ENCODE assay signal across 8 cellular contexts in the genomic region with DNA sequence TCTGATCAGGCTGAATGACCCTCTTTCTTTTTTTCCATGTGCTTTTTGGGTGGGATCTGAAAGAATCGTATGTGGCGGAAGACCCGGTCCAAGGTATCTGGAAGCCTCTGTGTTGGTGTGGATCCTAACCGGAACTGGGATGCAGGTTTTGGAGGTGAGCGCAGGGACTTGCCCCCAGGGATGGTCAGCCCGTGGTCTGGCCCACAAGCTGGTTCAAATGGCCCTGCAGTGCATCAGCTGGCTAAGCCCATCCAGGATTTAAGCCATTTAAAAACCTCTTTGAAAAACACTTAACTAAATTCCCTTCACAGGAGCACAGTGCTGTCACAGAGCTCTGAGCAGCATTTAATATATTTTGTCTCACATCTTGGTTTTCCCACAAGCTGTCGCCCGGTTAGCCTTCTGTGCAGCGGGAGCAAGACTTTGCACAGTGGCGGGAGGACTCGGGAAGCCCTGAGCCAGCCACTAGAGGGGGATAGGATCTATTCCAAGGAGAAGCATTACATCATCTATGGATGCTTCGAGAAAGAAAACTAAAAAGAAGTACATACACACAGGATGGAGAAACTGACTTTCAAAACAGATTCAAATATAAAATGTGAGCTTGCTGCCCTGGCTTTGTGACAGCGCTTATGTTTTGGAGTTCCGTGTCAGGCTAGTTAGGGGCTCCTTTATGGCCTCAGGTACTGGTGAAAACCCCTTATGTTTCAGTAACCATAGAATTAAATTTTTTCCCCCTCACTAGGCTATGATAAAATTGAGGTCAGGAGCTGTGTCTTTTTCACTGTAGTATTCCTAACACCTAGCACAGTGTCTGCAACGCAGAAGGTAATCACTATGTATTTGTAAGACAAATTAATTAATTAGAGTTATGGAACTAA. TPM values are rescaled to one million over a fixed set of nuclear protein-coding genes. Genes with fewer than 3 reads are reported as not detected.
DNase-seq lines count a peak whose midpoint lies in the region; ATAC-seq, FAIRE-seq and TF ChIP-seq lines count a peak whose summit lies in the region.

No MANE protein-coding gene starts in this region.

- H3K4me3 ChIP-seq in ascending aorta (no peak overlapping the region), suprapubic skin (no peak overlapping the region)

- H3K27me3 ChIP-seq in ascending aorta (no peaks in the 10 kb centered on the region), suprapubic skin (no peaks in the 10 kb centered on the region)

- DNase-seq in D721Med (ENCODE audit: insufficient read length, low spot score) (no peak), NCI-H1092 treated with DMSO at 0.1 percent for 48 hours (lab: John Stamatoyannopoulos, UW) (peak; percentile 71), ascending aorta (ENCODE audit: low spot score in 2 of 2) (peak in 1 of 2 donors; percentile 78), iPS-NIHi7 (ENCODE audit: extremely low spot score) (peak; percentile 74), suprapubic skin (ENCODE audit: low spot score in 2 of 2) (no peak), T1000 (lab: John Stamatoyannopoulos, UW) (no peak)

- TF ChIP-seq EP300 in suprapubic skin (IDR thresholded peaks at IDR 0.05): no peak

- H3K27ac ChIP-seq in ascending aorta (peak overlapping the region in 1 of 2 donors; percentile 11), suprapubic skin (no peak overlapping the region)

- no peak for FAIRE-seq in D721Med (lab: Jason Lieb, UNC)

- intact Hi-C loops in ascending aorta (cut with DNase I): loop anchor here (5.0 to 10.0 kb wide), 4 partner anchors 119 to 387 kb away; partner anchors contain the start of genes COPG2 and KLHDC10

- H3K36me3 ChIP-seq in ascending aorta (no peaks in the 10 kb centered on the region), suprapubic skin (no peaks in the 10 kb centered on the region)

- H3K4me1 ChIP-seq in ascending aorta (peaks cover 4 to 5% of the 10 kb centered on the region in 2 donors), suprapubic skin (peaks cover 36% of the 10 kb centered on the region)

- peak; percentile 41 for TF ChIP-seq CTCF in D721Med (IDR thresholded peaks at IDR 0.05; ENCODE audit: insufficient read depth, missing control alignments)
- TF ChIP-seq CTCF in ascending aorta (IDR thresholded peaks at IDR 0.05): peak; percentile 45 to 73 (median 66)
- peak; percentile 16 to 30 for TF ChIP-seq CTCF in suprapubic skin (IDR thresholded peaks at IDR 0.05)

- TF ChIP-seq POLR2A in suprapubic skin (IDR thresholded peaks at IDR 0.05): no peak

- no peak for ATAC-seq in GM18517 (IDR thresholded peaks at IDR 0.05; ENCODE audit: unreplicated experiment)
- ATAC-seq in GM18909 (IDR thresholded peaks at IDR 0.05; ENCODE audit: poor library complexity, unreplicated experiment): no peak

- 77% methylated on average over 15 of the region's 15 CpGs for WGBS in suprapubic skin

- H3K9me3 ChIP-seq in ascending aorta: no peaks in the 10 kb centered on the region
- H3K9me3 ChIP-seq in suprapubic skin: no peaks in the 10 kb centered on the region

RNA-seq across cellular contexts. Expression of gene CPA2, which starts 11.3 kb away (rescaled TPM):
- total RNA-seq in ascending aorta (not detected), suprapubic skin (not detected)

RNA-seq across cellular contexts. Expression of gene CPA4, which starts 15.0 kb away (rescaled TPM):
- not detected for total RNA-seq in ascending aorta
- total RNA-seq in suprapubic skin: 100 to 1,000 TPM in 1 of 4 donors, 10 to 100 TPM in 3; 68.7 to 116 (median 83.0) TPM

Comparison
In these comparisons a context has a peak if more than half of its experiments do, and no peak if none do; other contexts are left out.
1. DNase-seq: peak in NCI-H1092 treated with DMSO at 0.1 percent for 48 hours (single experiment) and iPS-NIHi7 (single experiment); none in D721Med (single experiment), suprapubic skin (0 of 2) and T1000 (single experiment).
2. RNA of gene CPA4, which starts 15.0 kb away (total RNA-seq): 68.7 to 116 TPM in suprapubic skin; not detected in ascending aorta (single experiment); every median in the first group is over 10 times any median in the second.
3. Peak in every context shown above with its lines, with median percentiles within 50 percentile points of each other: CTCF ChIP-seq.